In the genomic region with DNA sequence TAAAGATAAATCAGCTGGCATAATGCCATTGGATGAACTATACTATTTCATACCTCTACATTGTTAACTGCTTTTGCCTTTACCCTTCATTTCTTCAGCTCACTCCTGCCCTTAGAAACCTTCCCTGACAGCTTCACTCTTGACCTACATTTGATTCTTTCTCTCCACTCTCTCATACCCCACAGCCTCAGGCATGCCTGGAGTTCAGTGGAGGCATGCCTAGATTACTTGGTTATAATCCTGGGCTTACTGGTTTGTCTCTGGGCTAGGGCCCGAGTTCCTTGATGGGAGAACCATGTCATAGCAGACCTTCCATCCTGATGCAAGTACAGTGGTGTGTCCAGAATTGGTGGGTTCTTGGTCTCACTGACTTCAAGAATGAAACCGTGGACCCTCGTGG, we compare ENCODE assay signal across 31 cellular contexts. TPM values are rescaled to one million over a fixed set of nuclear protein-coding genes. Genes with fewer than 3 reads are reported as not detected.
DNase-seq lines count a peak whose midpoint lies in the region; ATAC-seq, FAIRE-seq and TF ChIP-seq lines count a peak whose summit lies in the region.
"Had no signal": no experiment of that assay in that cellular context is flagged by ENCODE, and none has a peak within 500 bp of the region (broad histone marks: within the 10 kb centered on the region; RNA-seq: fewer than 3 reads in every experiment).

No MANE protein-coding gene starts in this region.

- no peak overlapping the region for H3K23ac ChIP-seq in trophoblast cell (ENCODE audit: low read length)

- H3K4me3 ChIP-seq in K562 (no peak overlapping the region), trophoblast cell (ENCODE audit: low read depth, low read length) (no peak overlapping the region)
- H3K4me3 ChIP-seq: A549; BLaER1; BLaER1 treated with 17β-estradiol and CSF1 and Interleukin-3, amounts not matched to agents 10 nM and 100 nM had no signal

- H3K4me2 ChIP-seq in K562 (ENCODE audit: insufficient read depth, low read length) = no peak overlapping the region
- H3K4me2 ChIP-seq in trophoblast cell (ENCODE audit: low read length) = no peak overlapping the region
- H3K4me2 ChIP-seq: A549; BLaER1; BLaER1 treated with 17β-estradiol and CSF1 and Interleukin-3, amounts not matched to agents 10 nM and 100 nM had no signal

- WGBS in K562 (ENCODE audit: insufficient coverage, low coverage, missing lambda C conversion rate) = 3% methylated on average over 3 of the region's 3 CpGs
- WGBS in trophoblast cell (ENCODE audit: extremely low coverage, insufficient coverage, insufficient read length) = no CpG with 5 or more reads among the region's 3 CpGs

- H2AK5ac ChIP-seq in trophoblast cell (ENCODE audit: low read length) = no peak overlapping the region

- in situ Hi-C loops in K562 (cut with MboI) = no loop called here

- no peak overlapping the region for H4K12ac ChIP-seq in trophoblast cell (ENCODE audit: low read depth, low read length)

- no peak for TF ChIP-seq EP300 in K562 (IDR thresholded peaks at IDR 0.05; ENCODE audit: low read length)

- H4K20me1 ChIP-seq in K562 (replicated peaks; ENCODE audit: control insufficient read depth, insufficient read depth, low read length) = no peaks in the 10 kb centered on the region
- H4K20me1 ChIP-seq: BLaER1; BLaER1 treated with 17β-estradiol and CSF1 and Interleukin-3, amounts not matched to agents 10 nM and 100 nM had no signal

- no peak overlapping the region for H2BK120ac ChIP-seq in trophoblast cell (ENCODE audit: insufficient read depth, low read length, poor library complexity)

- H3K27me3 ChIP-seq in K562 (ENCODE audit: control insufficient read depth in 2 of 2, insufficient read depth in 2 of 2, low read length in 2 of 2) = peaks cover 9 to 17% of the 10 kb centered on the region in 2 experiments; a peak in 4 of 5 replicates
- no peaks in the 10 kb centered on the region for H3K27me3 ChIP-seq in trophoblast cell (ENCODE audit: insufficient read depth, low read length)
- H3K27me3 ChIP-seq: BE2C; BLaER1; BLaER1 treated with 17β-estradiol and CSF1 and Interleukin-3, amounts not matched to agents 10 nM and 100 nM had no signal

- H3K4ac ChIP-seq in trophoblast cell (ENCODE audit: low read depth, low read length) = no peak overlapping the region

- H3K14ac ChIP-seq in trophoblast cell (ENCODE audit: low read length) = no peak overlapping the region

- H4K91ac ChIP-seq in trophoblast cell (ENCODE audit: low read depth, low read length) = no peak overlapping the region

- no peak for ATAC-seq in K562
- ATAC-seq: A549; CD8-positive, alpha-beta T cell had no signal

- no peak for TF ChIP-seq RAD21 in K562 (CRISPR knock-in tag; conservative IDR thresholded peaks at IDR 0.05 in 1 of 2, IDR thresholded peaks at IDR 0.05 in 1 of 2)

- intact Hi-C loops in K562 (cut with micrococcal nuclease) = no loop called here

- H3K9ac ChIP-seq in K562 (ENCODE audit: insufficient read depth in 1 of 2, low read depth in 2 of 2, low read length in 2 of 2) (no peak overlapping the region), trophoblast cell (ENCODE audit: low read length) (no peak overlapping the region)
- H3K9ac ChIP-seq: BLaER1; BLaER1 treated with 17β-estradiol and CSF1 and Interleukin-3, amounts not matched to agents 10 nM and 100 nM had no signal

- H3K36me3 ChIP-seq in K562 (ENCODE audit: control insufficient read depth, insufficient read depth, low read length) = no peaks in the 10 kb centered on the region
- H3K36me3 ChIP-seq in trophoblast cell (ENCODE audit: control insufficient read depth in 1 of 2, insufficient read depth in 2 of 2, low read length in 2 of 2) = no peaks in the 10 kb centered on the region
- H3K36me3 ChIP-seq: BE2C; BLaER1; BLaER1 treated with 17β-estradiol and CSF1 and Interleukin-3, amounts not matched to agents 10 nM and 100 nM had no signal

- H2BK12ac ChIP-seq in trophoblast cell (ENCODE audit: low read length) = no peak overlapping the region

- CTCF ChIA-PET in K562 (lab: Yijun Ruan, JAX; ENCODE audit: low intra/inter-chr PET ratio) = no interaction called here

- POLR2A ChIA-PET in K562 (lab: Yijun Ruan, JAX) = interaction anchor here (0.5 kb wide), 1 partner anchor 77 kb away, joined by 3 read pairs; no protein-coding TSS in a partner anchor

- DNase-seq in K562 (ENCODE audit: extremely low read depth in 1 of 4, low spot score in 3 of 4) (no peak), trophoblast cell (peak; percentile 79 to 83), NCI-H446 (lab: John Stamatoyannopoulos, UW) (no peak)
- no peak for DNase-seq in activated naive CD4-positive, alpha-beta T cell treated with Interleukin-2 at 50 U/mL for 16 hours
- DNase-seq: 8988T; ACHN; AML-193; BE2C; C1 segment of cervical spinal cord; Caco-2; Calu3; CD4-positive, alpha-beta memory T cell; CD4-positive, alpha-beta T cell; CD4-positive, CD25-positive, alpha-beta regulatory T cell; CD8-positive, alpha-beta memory T cell; COR-L47; DMS 273 treated with DMSO at 0.1 percent for 48 hours; DMS153; DMS53; DMS79; DMS79 treated with DMSO at 0.1 percent for 48 hours; DND-41; EL had no signal

- no peak for FAIRE-seq in K562 (lab: Jason Lieb, UNC)
- FAIRE-seq: A204.1, A549, D721Med had no signal

- H3K9me1 ChIP-seq in K562 (ENCODE audit: control insufficient read depth, insufficient read depth, low read length) = no peaks in the 10 kb centered on the region

- no peaks in the 10 kb centered on the region for H3K79me1 ChIP-seq in trophoblast cell (ENCODE audit: low read length)

- peaks cover 0 to 6% of the 10 kb centered on the region in 2 experiments; a peak in 1 of 5 replicates for H3K4me1 ChIP-seq in K562 (replicated peaks in 1 of 2; ENCODE audit: control insufficient read depth in 2 of 2, insufficient read depth in 2 of 2, low read length in 2 of 2)
- peaks cover 0 to 3% of the 10 kb centered on the region in 2 experiments for H3K4me1 ChIP-seq in trophoblast cell (ENCODE audit: control insufficient read depth in 1 of 2, insufficient read depth in 2 of 2, low read length in 2 of 2)
- H3K4me1 ChIP-seq: A549; BE2C; BLaER1; BLaER1 treated with 17β-estradiol and CSF1 and Interleukin-3, amounts not matched to agents 10 nM and 100 nM; Caco-2 had no signal

- no peak overlapping the region for H2BK5ac ChIP-seq in trophoblast cell (ENCODE audit: low read depth, low read length, poor library complexity)

- no peak for TF ChIP-seq CTCF in K562 (IDR thresholded peaks at IDR 0.05 in 2 of 3, conservative IDR thresholded peaks at IDR 0.05 in 1 of 3; ENCODE audit: insufficient read depth in 2 of 3, low read depth in 1 of 3, low read length in 3 of 3)

- H2AFZ ChIP-seq in K562 (ENCODE audit: low read depth, low read length) = 0 out of 2 replicates have a peak overlapping the region, but pooled peaks have one; percentile 21
- H2AFZ ChIP-seq in trophoblast cell (ENCODE audit: insufficient read depth, low read length, poor library complexity) = no peak overlapping the region

- H3K18ac ChIP-seq in trophoblast cell (ENCODE audit: low read length) = no peak overlapping the region

- TF ChIP-seq POLR2A in K562 (conservative IDR thresholded peaks at IDR 0.05) = no peak

- no peaks in the 10 kb centered on the region for H3K79me2 ChIP-seq in K562 (ENCODE audit: control insufficient read depth, insufficient read depth, low read length)
- no peaks in the 10 kb centered on the region for H3K79me2 ChIP-seq in trophoblast cell (ENCODE audit: control insufficient read depth, insufficient read depth, low read length, poor library complexity)

- H3K9me3 ChIP-seq in K562 (replicated peaks; ENCODE audit: control insufficient read depth, insufficient read depth, low read depth, low read length) (peaks cover 3% of the 10 kb centered on the region; the same call in 1 of the 2 replicates), trophoblast cell (ENCODE audit: insufficient read depth, low read depth, low read length) (peaks cover 5% of the 10 kb centered on the region)
- H3K9me3 ChIP-seq: BE2C had no signal

- H3K27ac ChIP-seq in K562 (ENCODE audit: extremely low read depth, low read depth, low read length) (no peak overlapping the region), trophoblast cell (ENCODE audit: low read depth, low read length) (no peak overlapping the region)
- H3K27ac ChIP-seq: 22Rv1; A549; BLaER1; BLaER1 treated with 17β-estradiol and CSF1 and Interleukin-3, amounts not matched to agents 10 nM and 100 nM; C4-2B had no signal

- no peak overlapping the region for H4K8ac ChIP-seq in trophoblast cell (ENCODE audit: low read depth, low read length)

- no TSS peak for BruUV-seq in K562 (replicated peaks; lab: Mats Ljungman, UMichigan)

TF ChIP-seq in K562, 482 proteins besides CTCF, POLR2A, EP300 and RAD21 (continues in another document):
- TF ChIP-seq NFIC (IDR thresholded peaks at IDR 0.05) = peak; percentile 7; the same call in 1 of the 2 replicates
- no peak for TF ChIP-seq SAFB (IDR thresholded peaks at IDR 0.05; ENCODE audit: borderline replicate concordance, low read depth, low read length)
- TF ChIP-seq ZNF253 (CRISPR knock-in tag; conservative IDR thresholded peaks at IDR 0.05) = no peak
- TF ChIP-seq ELF4 (CRISPR knock-in tag; IDR thresholded peaks at IDR 0.05) = no peak
- TF ChIP-seq, protein P1, sequence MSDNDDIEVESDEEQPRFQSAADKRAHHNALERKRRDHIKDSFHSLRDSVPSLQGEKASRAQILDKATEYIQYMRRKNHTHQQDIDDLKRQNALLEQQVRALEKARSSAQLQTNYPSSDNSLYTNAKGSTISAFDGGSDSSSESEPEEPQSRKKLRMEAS (CRISPR knock-in tag; IDR thresholded peaks at IDR 0.05) = no peak
- TF ChIP-seq CBX8 (IDR thresholded peaks at IDR 0.05; ENCODE audit: borderline replicate concordance, extremely low read depth, low read depth, low read length, poor library complexity, severe bottlenecking) = no peak

RNA-seq across cellular contexts. Expression of gene CDHR3, which starts 8.4 kb away (rescaled TPM):
- total RNA-seq in K562 (2011; cell fraction: chromatin; rRNA removed; ENCODE audit: low replicate concordance) = 0.56 and 1.1 TPM in 2 replicates
- 0.50 and 0.79 TPM in 2 replicates for total RNA-seq in K562 (2011; cell fraction: nucleolus; rRNA removed)
- 1.3 and 2.3 TPM in 2 replicates for total RNA-seq in K562 (2011; cell fraction: nucleoplasm; rRNA removed)
- total RNA-seq in K562 (2014; rRNA removed) = 0.09 and 0.37 TPM in 2 replicates
- 0.26 and 0.36 TPM in 2 replicates for total RNA-seq in K562 (2014; rRNA removed; fragmentation: Illumina TruSeq; extraction: Trizol)
- 0.11 TPM in 1 of 2 replicates, not detected in the other for total RNA-seq in K562 (2015; rRNA removed; fragmentation: Illumina TruSeq; extraction: Trizol)
- total RNA-seq in K562 (2021) = 0.34 and 0.66 TPM in 2 replicates
- polyA plus RNA-seq in K562 (2011; rRNA removed) = 0.15 and 0.33 TPM in 2 replicates
- polyA plus RNA-seq in K562 (2011; cell fraction: cytosol; rRNA removed) = 0.09 and 0.18 TPM in 2 replicates
- 0.62 and 0.70 TPM in 2 replicates for polyA plus RNA-seq in K562 (2011; cell fraction: nucleus; rRNA removed)
- 0.28 and 0.44 TPM in 2 replicates for polyA plus RNA-seq in K562 (2012)
- 0.10 and 0.18 TPM in 2 replicates for polyA plus RNA-seq in K562 (2014; fragmentation: Illumina TruSeq; extraction: Trizol)
- under 1 TPM in 1 of 2 experiments, not detected in 1; 0.03 TPM for polyA plus RNA-seq in K562 (2014; fragmentation: Nextera tagmentation; extraction: Ambion mirVana)
- 0.19 and 0.30 TPM in 2 replicates for polyA plus RNA-seq in K562 (2014; rRNA removed)
- 0.36 TPM in 1 of 2 replicates, not detected in the other for polyA minus RNA-seq in K562 (2011; rRNA and poly(A)+ RNA removed)
- polyA minus RNA-seq in K562 (2011; cell fraction: cytosol; rRNA and poly(A)+ RNA removed) = not detected in 2 replicates
- 0.54 and 0.67 TPM in 2 replicates for polyA minus RNA-seq in K562 (2011; cell fraction: nucleus; rRNA and poly(A)+ RNA removed)
- polyA plus RNA-seq in trophoblast cell (2013) = 0.60 and 0.82 TPM in 2 replicates

Comparison
In these comparisons a context has a peak if more than half of its experiments do, and no peak if none do; other contexts are left out.
1. DNase-seq: peak in trophoblast cell (2 of 2); none in K562 (0 of 4), NCI-H446 (0 of 2) and activated naive CD4-positive, alpha-beta T cell treated with Interleukin-2 at 50 U/mL for 16 hours (single experiment).